14 cellular contexts compared by ENCODE assay signal in the genomic region with DNA sequence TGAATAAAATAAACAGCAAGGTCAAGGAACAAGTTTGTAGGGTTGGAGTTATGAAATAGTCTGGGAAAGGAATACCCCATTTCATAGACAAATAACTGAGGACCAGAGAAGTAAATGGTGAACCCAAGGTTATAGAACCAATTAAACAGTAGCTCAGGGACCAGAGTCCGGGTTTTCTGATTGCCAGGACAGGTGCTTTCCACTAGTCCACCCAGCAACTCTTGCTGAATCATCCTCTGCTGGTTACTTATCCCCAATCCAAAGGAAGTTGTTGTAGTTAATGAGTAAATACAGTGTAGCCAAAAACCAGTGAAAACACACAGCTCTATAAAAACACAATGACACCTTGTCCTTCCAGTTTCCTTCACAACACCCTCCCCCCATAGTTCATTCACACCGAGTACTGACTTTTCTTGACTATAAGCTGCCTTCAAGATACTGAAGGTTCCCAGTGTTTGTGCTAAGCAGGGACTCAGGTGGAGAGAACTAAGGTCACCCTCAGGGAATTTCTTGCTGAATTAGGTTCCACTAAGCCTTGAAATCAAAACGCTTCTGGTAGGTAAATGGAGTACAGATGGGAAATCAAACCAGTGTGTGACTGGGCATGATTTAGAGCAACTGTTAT. TPM values are rescaled to one million over a fixed set of nuclear protein-coding genes. Genes with fewer than 3 reads are reported as not detected.
A peak's percentile ranks its signal among the peaks of the same experiment; 100 is the strongest.
DNase-seq lines count a peak whose midpoint lies in the region; ATAC-seq and TF ChIP-seq lines count a peak whose summit lies in the region.
"Had no signal": no experiment of that assay in that cellular context is flagged by ENCODE, and none has a peak within 500 bp of the region (broad histone marks: within the 10 kb centered on the region; RNA-seq: fewer than 3 reads in every experiment).

No MANE protein-coding gene starts in this region.

- CTCF ChIA-PET in T-cell (lab: Charles Lee), result no interaction called here

- POLR2A ChIA-PET in T-cell (lab: Charles Lee), result no interaction called here

- H3K27me3 Mint-ChIP-seq in T-cell (no peaks in the 10 kb centered on the region), chondrocyte (ENCODE audit: low read depth) (no peaks in the 10 kb centered on the region)

- TF ChIP-seq POLR2A in GM18505 (IDR thresholded peaks at IDR 0.05; ENCODE audit: borderline replicate concordance, extremely low read depth, insufficient read depth, insufficient read length), result no peak

- ATAC-seq in GM18505 (IDR thresholded peaks at IDR 0.05; ENCODE audit: unreplicated experiment) (peak; percentile 45), GM21619 (IDR thresholded peaks at IDR 0.05; ENCODE audit: unreplicated experiment) (peak; percentile 65), HG03460 (IDR thresholded peaks at IDR 0.05; ENCODE audit: unreplicated experiment) (peak; percentile 75), T-cell (replicated peaks in 1 of 4) (no peak)
- ATAC-seq: Panc1 had no signal

- no peaks in the 10 kb centered on the region for H3K27me3 ChIP-seq in kidney epithelial cell (ENCODE audit: control insufficient read depth, insufficient read depth, low read length)
- H3K27me3 ChIP-seq: BE2C had no signal

- TF ChIP-seq CTCF in kidney epithelial cell (IDR thresholded peaks at IDR 0.05; ENCODE audit: insufficient read depth, low read length, poor library complexity, severe bottlenecking) (no peak), chondrocyte (IDR thresholded peaks at IDR 0.05) (no peak)

- H3K4me3 Mint-ChIP-seq in T-cell (no peak overlapping the region), chondrocyte (ENCODE audit: unreplicated experiment) (no peak overlapping the region)
- H3K4me3 Mint-ChIP-seq: endodermal cell had no signal

- DNase-seq in kidney epithelial cell (ENCODE audit: low read depth) (peak; percentile 79), T-cell (no peak), NCI-H774 (lab: John Stamatoyannopoulos, UW) (no peak), chondrocyte (ENCODE audit: low spot score) (no peak)
- no peak for DNase-seq in activated CD4-positive, alpha-beta T cell treated with anti-CD3 and anti-CD28 coated beads for 4 hours
- DNase-seq: activated naive CD4-positive, alpha-beta T cell; BE2C; endodermal cell; NCI-H1694; WERI-Rb-1 had no signal

- peak overlapping the region; percentile 14 for H3K4me3 ChIP-seq in kidney epithelial cell (ENCODE audit: low read depth, low read length)

- H3K9me3 Mint-ChIP-seq in T-cell (peaks cover 0 to 6% (median 5%) of the 10 kb centered on the region in 3 donors), chondrocyte (ENCODE audit: low read depth) (no peaks in the 10 kb centered on the region)
- H3K9me3 Mint-ChIP-seq: endodermal cell had no signal

- H3K36me3 Mint-ChIP-seq in T-cell, result no peaks in the 10 kb centered on the region
- peaks cover 2% of the 10 kb centered on the region for H3K36me3 Mint-ChIP-seq in chondrocyte (ENCODE audit: low read depth)

- H3K4me1 Mint-ChIP-seq in T-cell, result no peaks in the 10 kb centered on the region
- no peaks in the 10 kb centered on the region for H3K4me1 Mint-ChIP-seq in chondrocyte (ENCODE audit: low read depth)

- no peaks in the 10 kb centered on the region for H3K36me3 ChIP-seq in kidney epithelial cell (ENCODE audit: control insufficient read depth, insufficient read depth, low read length)
- H3K36me3 ChIP-seq: BE2C, WERI-Rb-1 had no signal

- H3K27ac Mint-ChIP-seq in T-cell (no peak overlapping the region), chondrocyte (ENCODE audit: unreplicated experiment) (no peak overlapping the region)
- H3K27ac Mint-ChIP-seq: endodermal cell had no signal

RNA-seq across cellular contexts. Expression of gene TINAG, which starts 0.7 kb away (rescaled TPM):
- total RNA-seq in kidney epithelial cell, result 0.75 and 1.3 TPM in 2 replicates
- total RNA-seq in T-cell, result not detected
- not detected in 3 replicates for total RNA-seq in chondrocyte
- total RNA-seq: endodermal cell had no signal

Comparison
In these comparisons a context has a peak if more than half of its experiments do, and no peak if none do; other contexts are left out.
1. ATAC-seq: peak in GM18505 (single experiment), GM21619 (single experiment) and HG03460 (single experiment); none in T-cell (0 of 4).